8 cellular contexts compared by ENCODE assay signal in the genomic region with DNA sequence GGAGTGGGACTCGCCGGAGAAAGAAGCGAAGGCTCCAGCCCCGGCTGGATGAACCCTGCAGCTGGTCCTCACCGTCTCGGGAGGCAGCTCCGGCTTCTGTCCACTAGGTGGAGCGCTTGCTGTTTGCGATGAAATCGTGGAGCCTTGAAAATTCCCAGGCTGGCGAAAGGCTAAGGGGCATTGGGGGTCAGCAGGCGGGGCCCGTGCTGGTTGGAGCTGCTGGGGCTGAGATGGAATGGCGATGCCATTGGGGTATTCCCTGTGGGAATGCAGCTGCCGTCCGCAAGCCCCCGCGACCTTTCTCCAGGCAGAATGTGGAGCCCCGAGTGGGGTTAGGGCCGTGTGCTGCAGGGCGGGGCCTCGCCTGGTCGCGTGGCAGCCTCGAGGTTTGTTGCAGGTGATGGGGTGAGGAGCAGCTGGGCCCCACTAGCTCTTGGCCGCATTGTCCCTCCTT.
DNase-seq lines count a peak whose midpoint lies in the region; ATAC-seq and TF ChIP-seq lines count a peak whose summit lies in the region.

No MANE protein-coding gene starts in this region.

- no peaks in the 10 kb centered on the region for H3K27me3 ChIP-seq in adrenal gland
- peaks cover 32% of the 10 kb centered on the region for H3K27me3 ChIP-seq in left ventricle myocardium inferior (ENCODE audit: low read depth)

- no peak overlapping the region for H3K4me3 ChIP-seq in LNCaP clone FGC (ENCODE audit: low read depth, low read length)
- no peak overlapping the region for H3K4me3 ChIP-seq in adrenal gland
- peak overlapping the region; percentile 19 for H3K4me3 ChIP-seq in left ventricle myocardium inferior
- peak overlapping the region; percentile 21 for H3K4me3 ChIP-seq in retinal pigment epithelial cell (ENCODE audit: low read length)

- TF ChIP-seq CTCF in LNCaP clone FGC (IDR thresholded peaks at IDR 0.05; ENCODE audit: control insufficient read depth, extremely low read depth, insufficient read depth) (peak; percentile 82), adrenal gland (IDR thresholded peaks at IDR 0.05) (peak; percentile 86 to 93 (median 90)), left ventricle myocardium inferior (IDR thresholded peaks at IDR 0.05; ENCODE audit: borderline replicate concordance) (peak; percentile 94), retinal pigment epithelial cell (conservative IDR thresholded peaks at IDR 0.05; ENCODE audit: low read depth, low read length) (peak; percentile 97)

- WGBS in adrenal gland, 4 donors, result 7 to 20% (median 18%) methylated on average over 13 to 26 of the region's 26 CpGs

- H3K9me3 ChIP-seq in adrenal gland (replicated peaks in 1 of 3), result no peaks in the 10 kb centered on the region
- no peaks in the 10 kb centered on the region for H3K9me3 ChIP-seq in left ventricle myocardium inferior (replicated peaks)

- peak; percentile 92 for DNase-seq in ELF-1 (ENCODE audit: low read depth, low spot score)
- no peak for DNase-seq in LNCaP clone FGC (ENCODE audit: low read depth)
- peak; percentile 46 to 63 for DNase-seq in SW 1271 (lab: John Stamatoyannopoulos, UW)
- peak; percentile 74 to 92 (median 82) for DNase-seq in adrenal gland
- DNase-seq in left ventricle myocardium inferior, result peak; percentile 72
- DNase-seq in retinal pigment epithelial cell (ENCODE audit: low read depth), result no peak

- intact Hi-C loops in adrenal gland (cut with DNase I) (no loop called here), left ventricle myocardium inferior (cut with micrococcal nuclease) (no loop called here)

- H3K36me3 ChIP-seq in adrenal gland (replicated peaks in 1 of 2) (no peaks in the 10 kb centered on the region), left ventricle myocardium inferior (no peaks in the 10 kb centered on the region)

- H3K27ac ChIP-seq in adrenal gland (no peak overlapping the region), left ventricle myocardium inferior (replicated peaks) (no peak overlapping the region)

- ATAC-seq in GM21717 (IDR thresholded peaks at IDR 0.05; ENCODE audit: unreplicated experiment) (no peak), HG03565 (IDR thresholded peaks at IDR 0.05; ENCODE audit: unreplicated experiment) (no peak)

- no peak for TF ChIP-seq POLR2A in adrenal gland (IDR thresholded peaks at IDR 0.05)

- H3K4me1 ChIP-seq in adrenal gland (replicated peaks in 1 of 2) (no peaks in the 10 kb centered on the region), left ventricle myocardium inferior (peaks cover 8% of the 10 kb centered on the region)

Comparison
In these comparisons a context has a peak if more than half of its experiments do, and no peak if none do; other contexts are left out.
1. DNase-seq: peak in ELF-1 (single experiment), SW 1271 (2 of 2), adrenal gland (7 of 7) and left ventricle myocardium inferior (single experiment); none in LNCaP clone FGC (single experiment) and retinal pigment epithelial cell (single experiment).
2. H3K4me3 ChIP-seq: peak in left ventricle myocardium inferior (single experiment) and retinal pigment epithelial cell (single experiment); none in LNCaP clone FGC (single experiment) and adrenal gland (0 of 4).
3. Peak in every context shown above with its lines, with median percentiles within 50 percentile points of each other: CTCF ChIP-seq.